In genomic region chr1:198648584-198648983, GRCh38 we compare ENCODE assay signal across 14 cellular contexts. TPM values are rescaled to one million over a fixed set of nuclear protein-coding genes. Genes with fewer than 3 reads are reported as not detected.
DNase-seq lines count a peak whose midpoint lies in the region; ATAC-seq, FAIRE-seq and TF ChIP-seq lines count a peak whose summit lies in the region.
"Had no signal": no experiment of that assay in that cellular context is flagged by ENCODE, and none has a peak within 500 bp of the region (broad histone marks: within the 10 kb centered on the region; RNA-seq: fewer than 3 reads in every experiment).

No MANE protein-coding gene starts in this region.

- no peaks in the 10 kb centered on the region for H3K9me2 ChIP-seq in OCI-LY1 (ENCODE audit: low read depth, low read length)

- no peak for DNase-seq in activated T-cell treated with anti-CD3 and anti-CD28 coated beads, Interleukin-2, amount 50 U/mL, for 24 hours
- DNase-seq in activated T-cell treated with anti-CD3 and anti-CD28 coated beads for 4 hours (no peak), astrocyte (ENCODE audit: low read depth) (no peak), GM19239 (ENCODE audit: insufficient read length, low spot score) (no peak), GOT3 (lab: John Stamatoyannopoulos, UW) (no peak)
- no peak for DNase-seq in stimulated activated naive CD8-positive, alpha-beta T cell treated with anti-CD3 and anti-CD28 coated beads, Interleukin-15, Interleukin-2, amounts not matched to agents 100 U/mL and 50 U/mL, for 24 hours
- DNase-seq in stimulated activated CD4-positive, alpha-beta T cell treated with anti-CD3 and anti-CD28 coated beads, Interleukin-2, amount 100 ng/mL, for 48 hours = no peak
- DNase-seq: mesendoderm, NCI-H1436, NCI-H2227 treated with DMSO at 0.1 percent for 48 hours had no signal

- H3K4me3 ChIP-seq in OCI-LY1 (ENCODE audit: low read depth, low read length, poor library complexity, severe bottlenecking) (no peak overlapping the region), astrocyte (ENCODE audit: insufficient read depth, low read depth, low read length) (no peak overlapping the region)
- H3K4me3 ChIP-seq: right atrium auricular region had no signal

- H3K9me3 Mint-ChIP-seq in activated T-cell treated with anti-CD3 and anti-CD28 coated beads, Interleukin-2, amount 50 U/mL, for 24 hours = no peaks in the 10 kb centered on the region
- H3K9me3 Mint-ChIP-seq in astrocyte (ENCODE audit: unreplicated experiment) = no peaks in the 10 kb centered on the region

- H3F3A ChIP-seq in OCI-LY1 (ENCODE audit: insufficient read depth, low read length) = 0 out of 2 replicates have a peak, but pooled peaks cover 3% of the 10 kb centered on the region

- H3K9ac ChIP-seq in OCI-LY1 (ENCODE audit: low read length) (no peak overlapping the region), astrocyte (ENCODE audit: low read length) (no peak overlapping the region)

- H3K36me3 ChIP-seq in OCI-LY1 (ENCODE audit: insufficient read depth, low read length) = peaks cover 87% of the 10 kb centered on the region
- no peaks in the 10 kb centered on the region for H3K36me3 ChIP-seq in astrocyte (ENCODE audit: insufficient read depth, low read length)
- H3K36me3 ChIP-seq: right atrium auricular region had no signal

- no peaks in the 10 kb centered on the region for H3K27me3 Mint-ChIP-seq in activated T-cell treated with anti-CD3 and anti-CD28 coated beads, Interleukin-2, amount 50 U/mL, for 24 hours
- no peaks in the 10 kb centered on the region for H3K27me3 Mint-ChIP-seq in astrocyte (ENCODE audit: low read depth, unreplicated experiment)

- peaks cover 99% of the 10 kb centered on the region for H3K4me1 ChIP-seq in OCI-LY1 (ENCODE audit: insufficient read depth, low read length, severe bottlenecking)
- no peaks in the 10 kb centered on the region for H3K4me1 ChIP-seq in astrocyte (ENCODE audit: insufficient read depth, low read length)
- H3K4me1 ChIP-seq: right atrium auricular region had no signal

- H3K27ac Mint-ChIP-seq in activated T-cell treated with anti-CD3 and anti-CD28 coated beads, Interleukin-2, amount 50 U/mL, for 24 hours = peak overlapping the region; percentile 93
- H3K27ac Mint-ChIP-seq in astrocyte (ENCODE audit: unreplicated experiment) = no peak overlapping the region

- H3K9me3 ChIP-seq in OCI-LY1 (ENCODE audit: low read length) = no peaks in the 10 kb centered on the region
- no peaks in the 10 kb centered on the region for H3K9me3 ChIP-seq in astrocyte (ENCODE audit: insufficient read depth, low read depth, low read length)
- H3K9me3 ChIP-seq: right atrium auricular region had no signal

- FAIRE-seq in astrocyte (lab: Jason Lieb, UNC) = peak; percentile 58
- no peak for FAIRE-seq in GM19239 (lab: Jason Lieb, UNC)
- FAIRE-seq: urothelium cell line had no signal

- H3K79me2 ChIP-seq in OCI-LY1 (ENCODE audit: insufficient read depth, low read length) (peaks cover 100% of the 10 kb centered on the region), astrocyte (ENCODE audit: insufficient read depth, low read length) (no peaks in the 10 kb centered on the region)

- no peaks in the 10 kb centered on the region for H3K27me3 ChIP-seq in OCI-LY1 (ENCODE audit: insufficient read depth, low read length)
- no peaks in the 10 kb centered on the region for H3K27me3 ChIP-seq in astrocyte (ENCODE audit: insufficient read depth, low read length)
- H3K27me3 ChIP-seq: right atrium auricular region had no signal

- H3K36me3 Mint-ChIP-seq in activated T-cell treated with anti-CD3 and anti-CD28 coated beads, Interleukin-2, amount 50 U/mL, for 24 hours (ENCODE audit: low read depth) = peaks cover 80% of the 10 kb centered on the region
- H3K36me3 Mint-ChIP-seq in astrocyte (ENCODE audit: low read depth, unreplicated experiment) = no peaks in the 10 kb centered on the region

- TF ChIP-seq CTCF in OCI-LY1 (IDR thresholded peaks at IDR 0.05; ENCODE audit: low read length) (no peak), astrocyte (IDR thresholded peaks at IDR 0.05; ENCODE audit: insufficient read depth, low read depth, low read length) (no peak)

- H3K27ac ChIP-seq in OCI-LY1 (ENCODE audit: low read depth, low read length, poor library complexity, severe bottlenecking) (peak overlapping the region; percentile 64), astrocyte (ENCODE audit: low read depth, low read length) (no peak overlapping the region)
- H3K27ac ChIP-seq: right atrium auricular region had no signal

- peak overlapping the region; percentile 65 for H3K4me3 Mint-ChIP-seq in activated T-cell treated with anti-CD3 and anti-CD28 coated beads, Interleukin-2, amount 50 U/mL, for 24 hours
- H3K4me3 Mint-ChIP-seq in astrocyte (ENCODE audit: unreplicated experiment) = no peak overlapping the region

- H2AFZ ChIP-seq in OCI-LY1 (ENCODE audit: low read length) (no peak overlapping the region), astrocyte (ENCODE audit: low read depth, low read length) (no peak overlapping the region)

- H3K4me2 ChIP-seq in OCI-LY1 (ENCODE audit: low read length) = peak overlapping the region; percentile 48
- no peak overlapping the region for H3K4me2 ChIP-seq in astrocyte (ENCODE audit: low read length)

- H3K4me1 Mint-ChIP-seq in activated T-cell treated with anti-CD3 and anti-CD28 coated beads, Interleukin-2, amount 50 U/mL, for 24 hours (ENCODE audit: low read depth) = peaks cover 81% of the 10 kb centered on the region
- no peaks in the 10 kb centered on the region for H3K4me1 Mint-ChIP-seq in astrocyte (ENCODE audit: low read depth, unreplicated experiment)

- peak; percentile 56 for ATAC-seq in stimulated activated naive CD8-positive, alpha-beta T cell treated with anti-CD3 and anti-CD28 coated beads, Interleukin-15, Interleukin-2, amounts not matched to agents 100 U/mL and 50 U/mL, for 24 hours

- H4K20me1 ChIP-seq in OCI-LY1 (ENCODE audit: insufficient read depth, low read length) = no peaks in the 10 kb centered on the region
- H4K20me1 ChIP-seq in astrocyte (ENCODE audit: insufficient read depth, low read length) = no peaks in the 10 kb centered on the region

RNA-seq across cellular contexts. Expression of gene PTPRC, which starts 9.7 kb away (rescaled TPM):
- total RNA-seq in astrocyte = 0.20 TPM in 1 of 2 replicates, not detected in the other
- total RNA-seq: Daoy had no signal
